ENCODE assay signal across 8 cellular contexts in genomic region chr5:36090033-36090432, GRCh38. TPM values are rescaled to one million over a fixed set of nuclear protein-coding genes. Genes with fewer than 3 reads are reported as not detected.
DNase-seq lines count a peak whose midpoint lies in the region; ATAC-seq and TF ChIP-seq lines count a peak whose summit lies in the region.

No MANE protein-coding gene starts in this region.

- H3K4me1 Mint-ChIP-seq in activated CD8-positive, alpha-beta T cell treated with anti-CD3 and anti-CD28 coated beads, Interleukin-2, amount 10 ng/mL, durations not matched to agents 7 days and 5 days (ENCODE audit: low read depth) = no peaks in the 10 kb centered on the region
- no peaks in the 10 kb centered on the region for H3K4me1 Mint-ChIP-seq in neural progenitor cell

- H3K4me2 ChIP-seq in neural progenitor cell = no peak overlapping the region

- CTCF ChIA-PET in activated CD8-positive, alpha-beta T cell treated with anti-CD3 and anti-CD28 coated beads, Interleukin-2, amount 10 ng/mL, durations not matched to agents 7 days and 5 days (lab: Charles Lee) = interaction anchor here (4.9 kb wide), 1 partner anchor 11 kb away, joined by 25 read pairs; no protein-coding TSS in a partner anchor

- no peak overlapping the region for H3K4me3 ChIP-seq in neural progenitor cell

- H3K4me3 Mint-ChIP-seq in activated CD8-positive, alpha-beta T cell treated with anti-CD3 and anti-CD28 coated beads, Interleukin-2, amount 10 ng/mL, durations not matched to agents 7 days and 5 days = no peak overlapping the region
- H3K4me3 Mint-ChIP-seq in neural progenitor cell = no peak overlapping the region

- H4K20me1 ChIP-seq in neural progenitor cell (ENCODE audit: low read depth) = no peaks in the 10 kb centered on the region

- DNase-seq in NCI-H2029 treated with DMSO at 0.1 percent for 48 hours (lab: John Stamatoyannopoulos, UW) (peak; percentile 31), NCI-H2029 (lab: John Stamatoyannopoulos, UW) (no peak), LHCN-M2 (ENCODE audit: low read depth) (peak; percentile 68), neural progenitor cell (ENCODE audit: low spot score) (peak; percentile 29), posterior cingulate gyrus (no peak)
- DNase-seq in activated CD8-positive, alpha-beta T cell treated with anti-CD3 and anti-CD28 coated beads, Interleukin-2, amount 10 ng/mL, durations not matched to agents 7 days and 5 days = no peak
- DNase-seq in stimulated activated CD4-positive, alpha-beta T cell treated with anti-CD3 and anti-CD28 coated beads, Interleukin-1b, Interleukin-23, amount 100 ng/mL, for 48 hours = no peak

- H3K9me3 ChIP-seq in neural progenitor cell (ENCODE audit: low read depth) = no peaks in the 10 kb centered on the region

- H2AFZ ChIP-seq in neural progenitor cell (replicated peaks) = no peak overlapping the region

- H3K9me3 Mint-ChIP-seq in activated CD8-positive, alpha-beta T cell treated with anti-CD3 and anti-CD28 coated beads, Interleukin-2, amount 10 ng/mL, durations not matched to agents 7 days and 5 days (ENCODE audit: insufficient read depth) = no peaks in the 10 kb centered on the region
- peaks cover 6% of the 10 kb centered on the region for H3K9me3 Mint-ChIP-seq in neural progenitor cell

- no peaks in the 10 kb centered on the region for H3K79me2 ChIP-seq in neural progenitor cell (ENCODE audit: low read depth)

- H3K27ac Mint-ChIP-seq in activated CD8-positive, alpha-beta T cell treated with anti-CD3 and anti-CD28 coated beads, Interleukin-2, amount 10 ng/mL, durations not matched to agents 7 days and 5 days = no peak overlapping the region
- H3K27ac Mint-ChIP-seq in neural progenitor cell = no peak overlapping the region

- no peaks in the 10 kb centered on the region for H3F3A ChIP-seq in neural progenitor cell (ENCODE audit: low read depth)

- no peaks in the 10 kb centered on the region for H3K36me3 Mint-ChIP-seq in activated CD8-positive, alpha-beta T cell treated with anti-CD3 and anti-CD28 coated beads, Interleukin-2, amount 10 ng/mL, durations not matched to agents 7 days and 5 days (ENCODE audit: low read depth)
- H3K36me3 Mint-ChIP-seq in neural progenitor cell = no peaks in the 10 kb centered on the region

- H3K27me3 Mint-ChIP-seq in activated CD8-positive, alpha-beta T cell treated with anti-CD3 and anti-CD28 coated beads, Interleukin-2, amount 10 ng/mL, durations not matched to agents 7 days and 5 days (ENCODE audit: low read depth) = peaks cover 19% of the 10 kb centered on the region
- no peaks in the 10 kb centered on the region for H3K27me3 Mint-ChIP-seq in neural progenitor cell (ENCODE audit: insufficient read depth, low read depth)

- H3K36me3 ChIP-seq in neural progenitor cell = no peaks in the 10 kb centered on the region

- H3K27me3 ChIP-seq in neural progenitor cell = no peaks in the 10 kb centered on the region

- no peak overlapping the region for H3K9ac ChIP-seq in neural progenitor cell

- TF ChIP-seq CTCF in neural progenitor cell (IDR thresholded peaks at IDR 0.05) = peak; percentile 44

- no peaks in the 10 kb centered on the region for H3K4me1 ChIP-seq in neural progenitor cell

- no peak overlapping the region for H3K27ac ChIP-seq in neural progenitor cell

- POLR2A ChIA-PET in activated CD8-positive, alpha-beta T cell treated with anti-CD3 and anti-CD28 coated beads, Interleukin-2, amount 10 ng/mL, durations not matched to agents 7 days and 5 days (lab: Charles Lee) = no interaction called here

- intact Hi-C loops in posterior cingulate gyrus (cut with DNase I) = no loop called here

- peak; percentile 63 for ATAC-seq in GM21619 (IDR thresholded peaks at IDR 0.05; ENCODE audit: unreplicated experiment)
- peak; percentile 42 for ATAC-seq in activated CD8-positive, alpha-beta T cell treated with anti-CD3 and anti-CD28 coated beads, Interleukin-2, amount 10 ng/mL, durations not matched to agents 7 days and 5 days

RNA-seq across cellular contexts. Expression of gene UGT3A2, which starts 23.4 kb away (rescaled TPM):
- total RNA-seq in LHCN-M2 (2014; rRNA removed) (1.1 TPM in 1 of 2 replicates, not detected in the other), neural progenitor cell (ENCODE audit: low replicate concordance) (8.8 and 10.8 TPM in 2 replicates)
- not detected for polyA plus RNA-seq in LHCN-M2 (2012)
- not detected for total RNA-seq in activated CD8-positive, alpha-beta T cell treated with anti-CD3 and anti-CD28 coated beads, Interleukin-2, amount 10 ng/mL, durations not matched to agents 7 days and 5 days

Comparison
In these comparisons a context has a peak if more than half of its experiments do, and no peak if none do; other contexts are left out.
1. DNase-seq: peak in NCI-H2029 treated with DMSO at 0.1 percent for 48 hours (single experiment), LHCN-M2 (single experiment) and neural progenitor cell (single experiment); none in NCI-H2029 (single experiment), activated CD8-positive, alpha-beta T cell treated with anti-CD3 and anti-CD28 coated beads, Interleukin-2, amount 10 ng/mL, durations not matched to agents 7 days and 5 days (single experiment), stimulated activated CD4-positive, alpha-beta T cell treated with anti-CD3 and anti-CD28 coated beads, Interleukin-1b, Interleukin-23, amount 100 ng/mL, for 48 hours (single experiment) and posterior cingulate gyrus (0 of 10).